In the genomic region with DNA sequence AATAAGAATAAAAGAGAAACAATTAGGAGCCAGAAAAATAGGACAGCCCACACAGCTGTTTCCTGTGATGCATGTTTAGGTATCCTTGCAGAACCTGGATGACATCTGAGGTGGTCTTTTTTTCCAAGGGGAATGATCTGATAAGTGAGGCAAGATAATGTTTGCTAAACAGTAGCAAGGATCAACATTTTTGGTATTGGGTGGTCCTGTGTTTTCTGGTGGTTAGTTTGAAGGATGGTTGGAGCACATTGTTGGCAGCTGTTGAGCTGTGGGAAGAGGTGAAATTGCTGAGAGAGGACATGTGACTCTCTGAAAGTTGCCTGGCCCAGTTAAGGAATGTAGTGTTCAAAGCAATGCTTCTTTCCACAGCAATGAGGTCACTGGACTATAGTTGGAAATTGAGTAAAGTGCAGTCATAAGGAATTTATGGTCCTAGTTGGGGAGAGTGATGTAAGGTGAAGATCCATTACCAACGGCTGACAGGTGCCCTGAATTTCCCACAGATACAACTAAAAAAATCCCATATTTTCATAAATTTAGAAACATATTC, we compare ENCODE assay signal across 30 cellular contexts.
"Had no signal": no experiment of that assay in that cellular context is flagged by ENCODE, and none has a peak within 500 bp of the region (broad histone marks: within the 10 kb centered on the region; RNA-seq: fewer than 3 reads in every experiment).

No MANE protein-coding gene starts in this region.

- H3K4me1 ChIP-seq: adrenal gland, gastrocnemius medialis, lower lobe of right lung, prostate gland, right atrium auricular region, spleen, testis, vagina had no signal

- DNase-seq: activated CD4-positive, alpha-beta memory T cell treated with anti-CD3 and anti-CD28 coated beads for 36 hours; activated CD4-positive, alpha-beta T cell treated with anti-CD3 and anti-CD28 coated beads, Interleukin-2, amount 10 ng/mL, durations not matched to agents 24 days and 14 days; activated CD8-positive, alpha-beta memory T cell treated with anti-CD3 and anti-CD28 coated beads, Interleukin-2, amount 50 U/mL, for 4 hours; activated effector memory CD4-positive, alpha-beta T cell treated with anti-CD3 and anti-CD28 coated beads, Interleukin-2, amount 50 U/mL, for 16 hours; activated naive CD4-positive, alpha-beta T cell treated with anti-CD3 and anti-CD28 coated beads for 36 hours; activated naive CD8-positive, alpha-beta T cell treated with anti-CD3 and anti-CD28 coated beads for 36 hours; activated T-cell treated with anti-CD3 and anti-CD28 coated beads, Interleukin-2, amount 50 U/mL, for 1 hour; adrenal gland; aorta; cortex of kidney; effector memory CD8-positive, alpha-beta T cell; erythroblast; gastrocnemius medialis; glutamatergic neuron; hypothalamus; immature natural killer cell; lower lobe of right lung; mesenchymal stem cell; ovary; spleen; stimulated activated naive CD4-positive, alpha-beta T cell treated with Interleukin-2 at 50 U/mL for 16 hours; T-helper 9 cell; testis; trophoblast cell; WERI-Rb-1 had no signal

- H3K36me3 ChIP-seq: adrenal gland, cardiac muscle cell, gastrocnemius medialis, lower lobe of right lung, neutrophil, ovary, prostate gland, right atrium auricular region, spleen, vagina, WERI-Rb-1 had no signal

- H3K4me3 ChIP-seq: adrenal gland, cardiac muscle cell, gastrocnemius medialis, lower lobe of right lung, ovary, prostate gland, right atrium auricular region, spleen, testis, vagina had no signal

- H3K27ac ChIP-seq: adrenal gland, cardiac muscle cell, gastrocnemius medialis, lower lobe of right lung, neutrophil, ovary, prostate gland, right atrium auricular region, spleen, testis, vagina, WERI-Rb-1 had no signal

- H3K27me3 ChIP-seq: adrenal gland, cardiac muscle cell, gastrocnemius medialis, neutrophil, ovary, right atrium auricular region, spleen, testis, vagina had no signal

- H3K9me3 ChIP-seq: adrenal gland, gastrocnemius medialis, lower lobe of right lung, neutrophil, ovary, prostate gland, right atrium auricular region, testis, vagina had no signal
